Comparison of ENCODE assay signal across 8 cellular contexts in genomic region chr19:38665950-38666661, GRCh38. TPM values are rescaled to one million over a fixed set of nuclear protein-coding genes. Genes with fewer than 3 reads are reported as not detected.
DNase-seq lines count a peak whose midpoint lies in the region; ATAC-seq, FAIRE-seq and TF ChIP-seq lines count a peak whose summit lies in the region.

No MANE protein-coding gene starts in this region.

- H3K36me3 ChIP-seq in GM12878 (ENCODE audit: control insufficient read depth in 2 of 2, insufficient read depth in 2 of 2, low read length in 1 of 2) (peaks cover 4 to 9% of the 10 kb centered on the region in 2 experiments), keratinocyte (ENCODE audit: control insufficient read depth in 2 of 2, extremely low read depth in 1 of 2, insufficient read depth in 2 of 2, low read length in 2 of 2) (peaks cover 18 to 49% of the 10 kb centered on the region in 2 experiments)

- H3K4me1 Mint-ChIP-seq in stimulated activated memory B cell treated with anti-CD40 and anti-IgM and Interleukin-4, amounts not matched to agents 10 μg/mL and 1 μg/mL and 100 μg/mL, for 72 hours = peaks cover 84% of the 10 kb centered on the region

- no peak overlapping the region for H3K9ac ChIP-seq in GM12878 (ENCODE audit: control insufficient read depth, insufficient read depth, low read length)
- peak overlapping the region; percentile 38 for H3K9ac ChIP-seq in keratinocyte (ENCODE audit: control insufficient read depth, extremely low read depth, insufficient read depth, low read length)

- TSS peak; percentile 17 for BruUV-seq in GM12878 (replicated peaks; lab: Mats Ljungman, UMichigan)

- peak overlapping the region; percentile 55; the same call in 1 of the 2 replicates for H3K27ac ChIP-seq in GM12878 (ENCODE audit: control insufficient read depth, insufficient read depth)
- peak overlapping the region; percentile 42 for H3K27ac ChIP-seq in keratinocyte (ENCODE audit: control insufficient read depth, insufficient read depth, low read length)

- H3K27me3 ChIP-seq in GM12878 (replicated peaks in 1 of 2; ENCODE audit: control insufficient read depth in 2 of 2, insufficient read depth in 2 of 2, low read length in 1 of 2) = no peaks in the 10 kb centered on the region
- no peaks in the 10 kb centered on the region for H3K27me3 ChIP-seq in keratinocyte (ENCODE audit: control insufficient read depth, extremely low read depth, insufficient read depth, low read length)

- H3K9me3 Mint-ChIP-seq in stimulated activated memory B cell treated with anti-CD40 and anti-IgM and Interleukin-4, amounts not matched to agents 10 μg/mL and 1 μg/mL and 100 μg/mL, for 72 hours = no peaks in the 10 kb centered on the region

- no peak for TF ChIP-seq POLR2A in GM12878 (IDR thresholded peaks at IDR 0.05; ENCODE audit: low read depth, low read length)

- H3K27ac Mint-ChIP-seq in stimulated activated memory B cell treated with anti-CD40 and anti-IgM and Interleukin-4, amounts not matched to agents 10 μg/mL and 1 μg/mL and 100 μg/mL, for 72 hours = peak overlapping the region; percentile 80

- peaks cover 27% of the 10 kb centered on the region for H3K36me3 Mint-ChIP-seq in stimulated activated memory B cell treated with anti-CD40 and anti-IgM and Interleukin-4, amounts not matched to agents 10 μg/mL and 1 μg/mL and 100 μg/mL, for 72 hours

- no peak for TF ChIP-seq EP300 in GM12878 (IDR thresholded peaks at IDR 0.05; ENCODE audit: borderline replicate concordance in 1 of 2, control insufficient read depth in 1 of 2, low read depth in 2 of 2, low read length in 2 of 2)

- H3K4me3 Mint-ChIP-seq in stimulated activated memory B cell treated with anti-CD40 and anti-IgM and Interleukin-4, amounts not matched to agents 10 μg/mL and 1 μg/mL and 100 μg/mL, for 72 hours = no peak overlapping the region

- DNase-seq in HEK293T (ENCODE audit: extremely low spot score) (no peak), GM12878 (ENCODE audit: low read depth, low spot score) (no peak), keratinocyte (ENCODE audit: low read depth, low spot score) (no peak), DMS153 treated with DMSO at 0.1 percent for 48 hours (lab: John Stamatoyannopoulos, UW; ENCODE audit: unreplicated experiment) (no peak)

- no peak for TF ChIP-seq RAD21 in GM12878 (IDR thresholded peaks at IDR 0.05; ENCODE audit: insufficient read depth, low read depth, low read length)

- H4K20me1 ChIP-seq in GM12878 (ENCODE audit: control insufficient read depth, insufficient read depth) = no peaks in the 10 kb centered on the region; the same call in 1 of the 2 replicates
- peaks cover 43% of the 10 kb centered on the region for H4K20me1 ChIP-seq in keratinocyte (ENCODE audit: control insufficient read depth, extremely low read depth, insufficient read depth, low read length)

- FAIRE-seq in GM12878 (lab: Jason Lieb, UNC) (no peak), keratinocyte (lab: Jason Lieb, UNC) (no peak)

- RAD21 ChIA-PET in GM12878 (lab: Charles Lee; ENCODE audit: unreplicated experiment) = no interaction called here

- H3K4me1 ChIP-seq in GM12878 (ENCODE audit: control insufficient read depth, insufficient read depth, low read length) = peaks cover 52% of the 10 kb centered on the region
- peaks cover 92% of the 10 kb centered on the region for H3K4me1 ChIP-seq in keratinocyte (ENCODE audit: control insufficient read depth, extremely low read depth, insufficient read depth, low read length)

- POLR2A ChIA-PET in HEK293T (lab: Yijun Ruan, JAX) (interaction anchor here (0.6 kb wide), 1 partner anchor 18 kb away, joined by 4 read pairs; no protein-coding TSS in a partner anchor), GM12878 (lab: Charles Lee) (interaction anchor here (0.6 kb wide), 2 partner anchors 25 to 183 kb away, joined by 3 read pairs; no protein-coding TSS in a partner anchor)

- H3K9me3 ChIP-seq in GM12878 (replicated peaks; ENCODE audit: control insufficient read depth, insufficient read depth, low read length) (no peaks in the 10 kb centered on the region), keratinocyte (ENCODE audit: control insufficient read depth, low read depth, low read length) (no peaks in the 10 kb centered on the region)

- SMC1A ChIA-PET in GM12878 (lab: Charles Lee; ENCODE audit: uncharacterized antibody, unreplicated experiment) = no interaction called here

- H3K79me2 ChIP-seq in GM12878 (ENCODE audit: control insufficient read depth, insufficient read depth, low read length) (peaks cover 79% of the 10 kb centered on the region), keratinocyte (ENCODE audit: control insufficient read depth, insufficient read depth, low read length) (peaks cover 98% of the 10 kb centered on the region)

- no peak overlapping the region; the same call in 1 of the 2 replicates for H3K4me2 ChIP-seq in GM12878 (ENCODE audit: control insufficient read depth, insufficient read depth)
- H3K4me2 ChIP-seq in keratinocyte (ENCODE audit: control insufficient read depth, extremely low read depth, insufficient read depth, low read depth, low read length) = peak overlapping the region; percentile 60

- H2AFZ ChIP-seq in GM12878 (ENCODE audit: control insufficient read depth, low read depth, low read length) (no peak overlapping the region), keratinocyte (ENCODE audit: control insufficient read depth, low read length) (no peak overlapping the region)

- in situ Hi-C loops in GM12878 (cut with MboI) = no loop called here

- H3K9me1 ChIP-seq in keratinocyte (ENCODE audit: control insufficient read depth, extremely low read depth, insufficient read depth, low read length) = peaks cover 2% of the 10 kb centered on the region

- H3K4me3 ChIP-seq in GM12878 (no peak overlapping the region), keratinocyte (ENCODE audit: control insufficient read depth in 2 of 3, extremely low read depth in 1 of 3, insufficient read depth in 2 of 3, low read depth in 1 of 3, low read length in 3 of 3) (no peak overlapping the region)

- intact Hi-C loops in GM12878 (cut with micrococcal nuclease; ENCODE audit: unreplicated experiment) = no loop called here

- ATAC-seq in GM12878 (no peak), GM19397 (IDR thresholded peaks at IDR 0.05; ENCODE audit: unreplicated experiment) (no peak), HG02588 (IDR thresholded peaks at IDR 0.05; ENCODE audit: unreplicated experiment) (no peak), HG03280 (IDR thresholded peaks at IDR 0.05; ENCODE audit: unreplicated experiment) (no peak)
- no peak for ATAC-seq in stimulated activated memory B cell treated with anti-CD40 and anti-IgM and Interleukin-4, amounts not matched to agents 10 μg/mL and 1 μg/mL and 100 μg/mL, for 72 hours

- dilution Hi-C loops in keratinocyte (cut with MboI; ENCODE audit: extremely low pct_ligation_motif_present, low sequenced_read_pairs) = no loop called here

- CTCF ChIA-PET in HEK293T (lab: Yijun Ruan, JAX) = no interaction called here
- CTCF ChIA-PET in GM12878 (lab: Yijun Ruan, JAX) = interaction anchor here (0.6 to 1.2 kb wide), 2 partner anchors 30 to 436 kb away, joined by 3 to 5 read pairs; no protein-coding TSS in a partner anchor

- H3K27me3 Mint-ChIP-seq in stimulated activated memory B cell treated with anti-CD40 and anti-IgM and Interleukin-4, amounts not matched to agents 10 μg/mL and 1 μg/mL and 100 μg/mL, for 72 hours = no peaks in the 10 kb centered on the region

- TF ChIP-seq CTCF in GM12878 (IDR thresholded peaks at IDR 0.05 in 2 of 3, conservative IDR thresholded peaks at IDR 0.05 in 1 of 3; ENCODE audit: control insufficient read depth in 2 of 3, extremely low read depth in 1 of 3, insufficient read depth in 1 of 3, low read depth in 3 of 3, low read length in 3 of 3) (no peak), keratinocyte (optimal IDR thresholded peaks at IDR 0.05 in 1 of 3, IDR thresholded peaks at IDR 0.05 in 1 of 3, conservative IDR thresholded peaks at IDR 0.05 in 1 of 3; ENCODE audit: extremely low read depth in 1 of 3, insufficient read depth in 2 of 3, low read length in 3 of 3) (no peak)

- WGBS in GM12878 (ENCODE audit: insufficient coverage, insufficient replicate concordance, low lambda C conversion rate, missing lambda C conversion rate) = 91% methylated on average over 16 of the region's 19 CpGs

RNA-seq across cellular contexts. Expression of gene ACTN4, which starts 18.7 kb away (rescaled TPM):
- total RNA-seq in GM12878 (2013; cell fraction: nucleolus; rRNA removed) = 94.9 and 116 TPM in 2 replicates
- total RNA-seq in GM12878 (2014; rRNA removed) (131 and 173 TPM in 2 replicates), GM12878 (2014; rRNA removed; fragmentation: Illumina TruSeq; extraction: Trizol) (26.9 and 30.4 TPM in 2 replicates), GM12878 (2021) (278 and 293 TPM in 2 replicates)
- polyA plus RNA-seq in GM12878 (2011; ENCODE audit: low read depth) = 84.3 TPM
- polyA plus RNA-seq in GM12878 (2011; rRNA removed) (40.0 and 127 TPM in 2 replicates), GM12878 (2014; fragmentation: Illumina TruSeq; extraction: Trizol) (99.2 and 135 TPM in 2 replicates), GM12878 (2014; fragmentation: Nextera tagmentation; extraction: Ambion mirVana) (1 to 10 TPM; 2.4 to 6.7 TPM), GM12878 (2014; rRNA removed) (123 and 187 TPM in 2 replicates), GM12878 (2016; fragmentation: Nextera tagmentation; extraction: Ambion mirVana) (10 to 100 TPM; 37.9 to 45.7 TPM), keratinocyte (463 to 720 TPM (median 526 TPM) in 3 replicates)
- polyA plus RNA-seq in GM12878 (2011; cell fraction: cytosol; rRNA removed) = 71.1 and 76.5 TPM in 2 replicates
- polyA plus RNA-seq in GM12878 (2011; cell fraction: nucleus; rRNA removed) = 300 and 637 TPM in 2 replicates
- polyA plus RNA-seq in GM12878 (2012) = 113 and 154 TPM in 2 replicates
- 59.8 and 89.6 TPM in 2 replicates for polyA minus RNA-seq in GM12878 (2011; rRNA and poly(A)+ RNA removed)
- polyA minus RNA-seq in GM12878 (2011; cell fraction: cytosol; rRNA and poly(A)+ RNA removed) = 39.3 and 47.6 TPM in 2 replicates
- polyA minus RNA-seq in GM12878 (2011; cell fraction: nucleus; rRNA and poly(A)+ RNA removed) = 27.4 and 67.4 TPM in 2 replicates
- 762 TPM for polyA plus RNA-seq in keratinocyte (2011; ENCODE audit: low read depth)
- 452 and 468 TPM in 2 replicates for polyA plus RNA-seq in keratinocyte (2011; cell fraction: cytosol; rRNA removed)
- 1,020 and 1,377 TPM in 2 replicates for polyA plus RNA-seq in keratinocyte (2011; cell fraction: nucleus; rRNA removed)
- 537 and 1,150 TPM in 2 replicates for polyA plus RNA-seq in keratinocyte (2012; ENCODE audit: low replicate concordance)
- 417 to 1,584 TPM (median 501 TPM) in 3 replicates for polyA minus RNA-seq in keratinocyte
- 376 TPM for polyA minus RNA-seq in keratinocyte (2011; cell fraction: cytosol; rRNA and poly(A)+ RNA removed)
- 400 and 697 TPM in 2 replicates for polyA minus RNA-seq in keratinocyte (2011; cell fraction: nucleus; rRNA and poly(A)+ RNA removed)

RNA-seq across cellular contexts. Expression of gene EIF3K, which starts 47.1 kb away (rescaled TPM):
- total RNA-seq in GM12878 (2013; cell fraction: nucleolus; rRNA removed) = 94.4 and 105 TPM in 2 replicates
- 454 and 468 TPM in 2 replicates for total RNA-seq in GM12878 (2014; rRNA removed)
- total RNA-seq in GM12878 (2014; rRNA removed; fragmentation: Illumina TruSeq; extraction: Trizol) = 344 and 358 TPM in 2 replicates
- 378 and 384 TPM in 2 replicates for total RNA-seq in GM12878 (2021)
- polyA plus RNA-seq in GM12878 (2011; ENCODE audit: low read depth) = 241 TPM
- polyA plus RNA-seq in GM12878 (2011; rRNA removed) = 156 and 330 TPM in 2 replicates
- polyA plus RNA-seq in GM12878 (2011; cell fraction: cytosol; rRNA removed) = 865 and 965 TPM in 2 replicates
- 352 and 437 TPM in 2 replicates for polyA plus RNA-seq in GM12878 (2011; cell fraction: nucleus; rRNA removed)
- polyA plus RNA-seq in GM12878 (2012) = 356 and 358 TPM in 2 replicates
- polyA plus RNA-seq in GM12878 (2014; fragmentation: Illumina TruSeq; extraction: Trizol) = 862 and 927 TPM in 2 replicates
- polyA plus RNA-seq in GM12878 (2014; fragmentation: Nextera tagmentation; extraction: Ambion mirVana) = 100 to 1,000 TPM; 715 to 863 TPM
- 515 and 596 TPM in 2 replicates for polyA plus RNA-seq in GM12878 (2014; rRNA removed)
- polyA plus RNA-seq in GM12878 (2016; fragmentation: Nextera tagmentation; extraction: Ambion mirVana) = 100 to 1,000 TPM; 393 to 403 TPM
- polyA minus RNA-seq in GM12878 (2011; rRNA and poly(A)+ RNA removed) = 377 and 421 TPM in 2 replicates
- 139 and 152 TPM in 2 replicates for polyA minus RNA-seq in GM12878 (2011; cell fraction: cytosol; rRNA and poly(A)+ RNA removed)
- polyA minus RNA-seq in GM12878 (2011; cell fraction: nucleus; rRNA and poly(A)+ RNA removed) = 57.3 and 75.5 TPM in 2 replicates
- 240 to 304 TPM (median 260 TPM) in 3 replicates for polyA plus RNA-seq in keratinocyte
- polyA plus RNA-seq in keratinocyte (2011; ENCODE audit: low read depth) = 262 TPM
- 399 and 557 TPM in 2 replicates for polyA plus RNA-seq in keratinocyte (2011; cell fraction: cytosol; rRNA removed)
- polyA plus RNA-seq in keratinocyte (2011; cell fraction: nucleus; rRNA removed) = 275 and 357 TPM in 2 replicates
- polyA plus RNA-seq in keratinocyte (2012; ENCODE audit: low replicate concordance) = 276 and 339 TPM in 2 replicates
- 344 to 553 TPM (median 352 TPM) in 3 replicates for polyA minus RNA-seq in keratinocyte
- polyA minus RNA-seq in keratinocyte (2011; cell fraction: cytosol; rRNA and poly(A)+ RNA removed) = 270 TPM
- 60.8 and 84.1 TPM in 2 replicates for polyA minus RNA-seq in keratinocyte (2011; cell fraction: nucleus; rRNA and poly(A)+ RNA removed)

RNA-seq across cellular contexts. Expression of gene MAP4K1, which starts 48.4 kb away (rescaled TPM):
- total RNA-seq in GM12878 (2013; cell fraction: nucleolus; rRNA removed) = 240 and 254 TPM in 2 replicates
- total RNA-seq in GM12878 (2014; rRNA removed) (107 and 123 TPM in 2 replicates), GM12878 (2014; rRNA removed; fragmentation: Illumina TruSeq; extraction: Trizol) (58.1 and 72.6 TPM in 2 replicates), GM12878 (2021) (294 and 306 TPM in 2 replicates)
- polyA plus RNA-seq in GM12878 (2011; ENCODE audit: low read depth) = 90.5 TPM
- polyA plus RNA-seq in GM12878 (2011; rRNA removed) (95.5 and 243 TPM in 2 replicates), GM12878 (2014; fragmentation: Illumina TruSeq; extraction: Trizol) (122 and 157 TPM in 2 replicates), GM12878 (2014; fragmentation: Nextera tagmentation; extraction: Ambion mirVana) (10 to 100 TPM; 39.2 to 92.6 TPM), GM12878 (2014; rRNA removed) (117 and 145 TPM in 2 replicates), GM12878 (2016; fragmentation: Nextera tagmentation; extraction: Ambion mirVana) (100 to 1,000 TPM; 220 to 263 TPM), keratinocyte (0.22 to 0.25 TPM in 2 of 3 replicates, not detected in the other)
- 202 and 251 TPM in 2 replicates for polyA plus RNA-seq in GM12878 (2011; cell fraction: cytosol; rRNA removed)
- polyA plus RNA-seq in GM12878 (2011; cell fraction: nucleus; rRNA removed) = 631 and 739 TPM in 2 replicates
- polyA plus RNA-seq in GM12878 (2012) = 149 and 285 TPM in 2 replicates
- 132 and 137 TPM in 2 replicates for polyA minus RNA-seq in GM12878 (2011; rRNA and poly(A)+ RNA removed)
- 101 and 112 TPM in 2 replicates for polyA minus RNA-seq in GM12878 (2011; cell fraction: cytosol; rRNA and poly(A)+ RNA removed)
- 127 and 184 TPM in 2 replicates for polyA minus RNA-seq in GM12878 (2011; cell fraction: nucleus; rRNA and poly(A)+ RNA removed)
- polyA plus RNA-seq in keratinocyte (2011; ENCODE audit: low read depth) = not detected
- 0.06 TPM in 1 of 2 replicates, not detected in the other for polyA plus RNA-seq in keratinocyte (2011; cell fraction: cytosol; rRNA removed)
- 0.52 and 0.60 TPM in 2 replicates for polyA plus RNA-seq in keratinocyte (2011; cell fraction: nucleus; rRNA removed)
- 0.23 and 0.81 TPM in 2 replicates for polyA plus RNA-seq in keratinocyte (2012; ENCODE audit: low replicate concordance)
- polyA minus RNA-seq in keratinocyte = not detected in 3 replicates
- not detected for polyA minus RNA-seq in keratinocyte (2011; cell fraction: cytosol; rRNA and poly(A)+ RNA removed)
- not detected in 2 replicates for polyA minus RNA-seq in keratinocyte (2011; cell fraction: nucleus; rRNA and poly(A)+ RNA removed)

Comparison
In these comparisons a context has a peak if more than half of its experiments do, and no peak if none do; other contexts are left out.
1. RNA of gene MAP4K1, which starts 48.4 kb away (polyA plus RNA-seq): 39.2 to 739 TPM in GM12878; 0.06 to 0.81 TPM in keratinocyte; every median in the first group is over 10 times any median in the second.